ENCODE assay signal across 23 cellular contexts in the genomic region with DNA sequence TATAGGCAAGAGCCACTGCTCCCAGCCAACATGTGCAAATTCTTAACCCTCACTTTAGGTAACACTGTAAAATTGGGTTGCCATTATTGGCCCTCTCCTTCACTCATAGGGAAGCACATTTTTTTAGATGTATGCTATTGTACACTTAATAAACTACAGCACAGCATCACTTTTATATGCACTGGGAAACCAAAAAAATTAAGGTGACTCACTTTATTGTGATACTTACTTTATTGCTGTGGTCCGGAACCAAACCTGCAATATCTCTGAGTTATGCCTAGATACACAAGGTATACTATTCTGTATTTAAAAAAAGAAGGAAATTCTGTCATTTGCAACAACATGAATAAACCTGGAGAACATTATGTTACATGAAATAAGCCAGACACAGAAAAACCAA. TPM values are rescaled to one million over a fixed set of nuclear protein-coding genes. Genes with fewer than 3 reads are reported as not detected.
DNase-seq lines count a peak whose midpoint lies in the region; TF ChIP-seq lines count a peak whose summit lies in the region.
"Had no signal": no experiment of that assay in that cellular context is flagged by ENCODE, and none has a peak within 500 bp of the region (broad histone marks: within the 10 kb centered on the region; RNA-seq: fewer than 3 reads in every experiment).

No MANE protein-coding gene starts in this region.

- 0 out of 2 replicates have a peak overlapping the region, but pooled peaks have one; percentile 2 for H3K27ac ChIP-seq in SJSA1
- H3K27ac ChIP-seq: 22Rv1; A549; BLaER1 treated with 17β-estradiol and CSF1 and Interleukin-3, amounts not matched to agents 10 nM and 100 nM; C4-2B had no signal

- H3K36me3 ChIP-seq in SJSA1, result no peaks in the 10 kb centered on the region

- H3K4me1 ChIP-seq in SJSA1 (replicated peaks), result peaks cover 35% of the 10 kb centered on the region

- peaks cover 7% of the 10 kb centered on the region for H3K9me3 Mint-ChIP-seq in nephron
- H3K9me3 Mint-ChIP-seq in osteocyte (ENCODE audit: unreplicated experiment), result peaks cover 10% of the 10 kb centered on the region
- H3K9me3 Mint-ChIP-seq: CD4-positive, alpha-beta T cell; CD8-positive, alpha-beta T cell had no signal

- peak; percentile 16 for DNase-seq in EH (ENCODE audit: low read depth)
- DNase-seq in M059J (ENCODE audit: low read depth), result peak; percentile 54
- DNase-seq in SJSA1 (ENCODE audit: low read depth in 1 of 2, low spot score in 2 of 2), result no peak
- DNase-seq in NCI-H748 (lab: John Stamatoyannopoulos, UW; ENCODE audit: unreplicated experiment), result no peak
- no peak for DNase-seq in activated CD4-positive, CD25-positive, alpha-beta regulatory T cell (lab: John Stamatoyannopoulos, UW)
- DNase-seq in osteocyte (ENCODE audit: extremely low spot score, unreplicated experiment), result no peak
- DNase-seq: AML-193; CD4-positive, alpha-beta T cell; CD8-positive, alpha-beta T cell; COR-L47; DMS 273 treated with DMSO at 0.1 percent for 48 hours; DMS153; DMS53; DMS79; DND-41; GF-D8 had no signal

- H3K27me3 Mint-ChIP-seq in nephron (ENCODE audit: low read depth), result no peaks in the 10 kb centered on the region
- no peaks in the 10 kb centered on the region for H3K27me3 Mint-ChIP-seq in osteocyte (ENCODE audit: unreplicated experiment)
- H3K27me3 Mint-ChIP-seq: B cell; CD4-positive, alpha-beta T cell had no signal

- H3K4me1 Mint-ChIP-seq in nephron, result peaks cover 33% of the 10 kb centered on the region
- H3K4me1 Mint-ChIP-seq in osteocyte (ENCODE audit: unreplicated experiment), result peaks cover 37% of the 10 kb centered on the region

- H3K4me3 ChIP-seq in SJSA1, result no peak overlapping the region
- H3K4me3 ChIP-seq: A549; BLaER1 treated with 17β-estradiol and CSF1 and Interleukin-3, amounts not matched to agents 10 nM and 100 nM had no signal

- TF ChIP-seq CTCF in nephron (IDR thresholded peaks at IDR 0.05; ENCODE audit: unreplicated experiment in 3 of 3) (no peak), osteocyte (IDR thresholded peaks at IDR 0.05) (no peak)

- no peaks in the 10 kb centered on the region; the same call in 1 of the 2 replicates for H3K9me3 ChIP-seq in SJSA1 (replicated peaks)
- H3K9me3 ChIP-seq: A549 had no signal

- no peak overlapping the region for H3K4me3 Mint-ChIP-seq in nephron
- no peak overlapping the region for H3K4me3 Mint-ChIP-seq in osteocyte (ENCODE audit: unreplicated experiment)
- H3K4me3 Mint-ChIP-seq: B cell; CD4-positive, alpha-beta T cell; CD8-positive, alpha-beta T cell had no signal

- H3K27ac Mint-ChIP-seq in nephron (peak overlapping the region; percentile 24 to 66 (median 62)), osteocyte (ENCODE audit: unreplicated experiment) (no peak overlapping the region)
- H3K27ac Mint-ChIP-seq: B cell; CD4-positive, alpha-beta T cell; CD8-positive, alpha-beta T cell had no signal

- peaks cover 4% of the 10 kb centered on the region for H3K36me3 Mint-ChIP-seq in nephron (ENCODE audit: low read depth)
- H3K36me3 Mint-ChIP-seq in osteocyte (ENCODE audit: unreplicated experiment), result peaks cover 3% of the 10 kb centered on the region
- H3K36me3 Mint-ChIP-seq: CD8-positive, alpha-beta T cell had no signal

- no peaks in the 10 kb centered on the region; the same call in 1 of the 2 replicates for H3K27me3 ChIP-seq in SJSA1 (replicated peaks)
- H3K27me3 ChIP-seq: BLaER1 treated with 17β-estradiol and CSF1 and Interleukin-3, amounts not matched to agents 10 nM and 100 nM had no signal

RNA-seq across cellular contexts. Expression of gene IPCEF1, which starts 40.5 kb away (rescaled TPM):
- total RNA-seq in M059J (2014; rRNA removed; shearing (Covaris generic)), result 0.32 and 1.6 TPM in 2 replicates
- 0.11 and 0.63 TPM in 2 replicates for total RNA-seq in SJSA1 (2014; rRNA removed; shearing (Covaris generic))
- total RNA-seq in osteocyte, result 0.31 and 0.46 TPM in 2 replicates
- total RNA-seq: Daoy had no signal

Comparison
In these comparisons a context has a peak if more than half of its experiments do, and no peak if none do; other contexts are left out.
1. DNase-seq: peak in EH (single experiment) and M059J (single experiment); none in SJSA1 (0 of 2), NCI-H748 (single experiment), activated CD4-positive, CD25-positive, alpha-beta regulatory T cell (0 of 4) and osteocyte (single experiment).